Comparison of ENCODE assay signal across 28 cellular contexts in the genomic region with DNA sequence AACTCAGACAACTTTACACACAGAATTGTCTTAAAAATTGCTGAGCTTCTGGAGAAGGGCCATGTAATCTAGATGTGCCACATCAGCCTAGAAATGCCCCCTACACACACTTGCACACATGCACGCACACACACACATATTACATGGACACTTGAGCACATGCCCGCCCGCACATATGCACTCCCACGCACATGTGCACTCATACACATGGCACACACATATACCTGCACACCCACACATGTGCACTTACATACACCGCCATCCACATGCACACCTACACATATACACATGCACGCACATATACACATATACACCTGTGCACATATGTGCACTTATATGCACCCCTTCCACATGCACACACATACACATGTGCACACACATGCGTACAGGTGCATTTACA.
"Had no signal": no experiment of that assay in that cellular context is flagged by ENCODE, and none has a peak within 500 bp of the region (broad histone marks: within the 10 kb centered on the region; RNA-seq: fewer than 3 reads in every experiment).

No MANE protein-coding gene starts in this region.

- H3K4me3 Mint-ChIP-seq: activated CD4-positive, alpha-beta memory T cell treated with anti-CD3 and anti-CD28 coated beads, Interleukin-2, amount 10 ng/mL, durations not matched to agents 7 days and 5 days; activated CD4-positive, alpha-beta T cell treated with anti-CD3 and anti-CD28 coated beads for 36 hours; activated CD4-positive, alpha-beta T cell treated with anti-CD3 and anti-CD28 coated beads, Interleukin-2, amount 10 ng/mL, durations not matched to agents 24 days and 14 days; activated naive CD8-positive, alpha-beta T cell; activated T-cell treated with anti-CD3 and anti-CD28 coated beads, Interleukin-2, amount 50 U/mL, for 24 hours; activated T-cell treated with anti-CD3 and anti-CD28 coated beads, Interleukin-2, amount 50 U/mL, for 72 hours; central memory CD8-positive, alpha-beta T cell; effector memory CD8-positive, alpha-beta T cell had no signal

- H3K27ac ChIP-seq: body of pancreas, breast epithelium had no signal

- H3K36me3 ChIP-seq: breast epithelium had no signal

- H3K9me3 Mint-ChIP-seq: activated CD4-positive, alpha-beta memory T cell treated with anti-CD3 and anti-CD28 coated beads, Interleukin-2, amount 10 ng/mL, durations not matched to agents 7 days and 5 days; activated CD4-positive, alpha-beta T cell treated with anti-CD3 and anti-CD28 coated beads, Interleukin-2, amount 10 ng/mL, durations not matched to agents 24 days and 14 days; activated T-cell treated with anti-CD3 and anti-CD28 coated beads, Interleukin-2, amount 50 U/mL, for 24 hours; activated T-cell treated with anti-CD3 and anti-CD28 coated beads, Interleukin-2, amount 50 U/mL, for 72 hours; central memory CD8-positive, alpha-beta T cell; effector memory CD8-positive, alpha-beta T cell had no signal

- H3K27ac Mint-ChIP-seq: activated CD4-positive, alpha-beta memory T cell treated with anti-CD3 and anti-CD28 coated beads, Interleukin-2, amount 10 ng/mL, durations not matched to agents 7 days and 5 days; activated CD4-positive, alpha-beta T cell treated with anti-CD3 and anti-CD28 coated beads for 36 hours; activated CD4-positive, alpha-beta T cell treated with anti-CD3 and anti-CD28 coated beads, Interleukin-2, amount 10 ng/mL, durations not matched to agents 24 days and 14 days; activated naive CD8-positive, alpha-beta T cell; activated T-cell treated with anti-CD3 and anti-CD28 coated beads, Interleukin-2, amount 50 U/mL, for 24 hours; activated T-cell treated with anti-CD3 and anti-CD28 coated beads, Interleukin-2, amount 50 U/mL, for 72 hours; effector memory CD8-positive, alpha-beta T cell had no signal

- H3K27me3 ChIP-seq: body of pancreas, breast epithelium had no signal

- H3K9me3 ChIP-seq: body of pancreas, breast epithelium had no signal

- ATAC-seq: activated CD4-positive, alpha-beta T cell treated with anti-CD3 and anti-CD28 coated beads for 36 hours; activated T-cell treated with anti-CD3 and anti-CD28 coated beads, Interleukin-2, amount 50 U/mL, for 72 hours; body of pancreas; effector memory CD8-positive, alpha-beta T cell; esophagus mucosa had no signal

- H3K27me3 Mint-ChIP-seq: activated CD4-positive, alpha-beta T cell treated with anti-CD3 and anti-CD28 coated beads for 36 hours; activated naive CD8-positive, alpha-beta T cell; activated T-cell treated with anti-CD3 and anti-CD28 coated beads, Interleukin-2, amount 50 U/mL, for 24 hours had no signal

- H3K4me1 ChIP-seq: body of pancreas, breast epithelium had no signal

- FAIRE-seq: colon, frontal cortex had no signal

- H3K4me3 ChIP-seq: body of pancreas, breast epithelium had no signal

- DNase-seq: activated CD4-positive, alpha-beta memory T cell treated with anti-CD3 and anti-CD28 coated beads, Interleukin-2, amount 10 ng/mL, durations not matched to agents 7 days and 5 days; activated CD4-positive, alpha-beta T cell treated with anti-CD3 and anti-CD28 coated beads for 36 hours; activated CD4-positive, alpha-beta T cell treated with anti-CD3 and anti-CD28 coated beads, Interleukin-2, amount 10 ng/mL, durations not matched to agents 24 days and 14 days; activated CD4-positive, CD25-positive, alpha-beta regulatory T cell; activated CD4-positive, CD25-positive, alpha-beta regulatory T cell treated with anti-CD3 and anti-CD28 coated beads, Interleukin-2, amount 50 U/mL, for 72 hours; activated CD8-positive, alpha-beta memory T cell treated with anti-CD3 and anti-CD28 coated beads, Interleukin-2, amount 50 U/mL, for 48 hours; activated gamma-delta T cell treated with Interleukin-2 at 50 U/mL for 16 hours; activated naive CD4-positive, alpha-beta T cell treated with anti-CD3 and anti-CD28 coated beads, Interleukin-2, amount 50 U/mL, for 16 hours; activated naive CD4-positive, alpha-beta T cell treated with Interleukin-2 at 50 U/mL for 16 hours; activated T-cell treated with anti-CD3 and anti-CD28 coated beads for 4 hours; activated T-cell treated with anti-CD3 and anti-CD28 coated beads, Interleukin-2, amount 50 U/mL, for 24 hours; activated T-cell treated with anti-CD3 and anti-CD28 coated beads, Interleukin-2, amount 50 U/mL, for 72 hours; amniotic stem cell; anterior cingulate cortex; body of pancreas; cortex of kidney; dermis blood vessel endothelial cell; effector CD4-positive, alpha-beta T cell; effector memory CD8-positive, alpha-beta T cell; foreskin fibroblast; head of caudate nucleus; T-helper 2 cell had no signal
